Comparison of ENCODE assay signal across 3 cellular contexts in genomic region chr19:4454952-4455738, GRCh38.
TF ChIP-seq lines count a peak whose summit lies in the region.

No MANE protein-coding gene starts in this region.

TF ChIP-seq in SK-N-SH, 30 proteins besides CTCF, POLR2A, EP300 and RAD21 (continues in another document):
- TF ChIP-seq RFX5 (IDR thresholded peaks at IDR 0.05; ENCODE audit: low read length), result no peak
- no peak for TF ChIP-seq TCF12 (IDR thresholded peaks at IDR 0.05)
- TF ChIP-seq RXRA (IDR thresholded peaks at IDR 0.05; ENCODE audit: borderline replicate concordance, low read depth), result no peak
- TF ChIP-seq ELF1 (IDR thresholded peaks at IDR 0.05), result no peak
- TF ChIP-seq IRF3 (IDR thresholded peaks at IDR 0.05; ENCODE audit: low read depth, low read length), result no peak
- TF ChIP-seq MXI1 (IDR thresholded peaks at IDR 0.05; ENCODE audit: low read depth, low read length), result no peak
- TF ChIP-seq GATA2 (CRISPR knock-in tag; IDR thresholded peaks at IDR 0.05), result no peak
- TF ChIP-seq FOSL2 (IDR thresholded peaks at IDR 0.05; ENCODE audit: borderline replicate concordance, low read depth), result no peak
- no peak for TF ChIP-seq PBX3 (IDR thresholded peaks at IDR 0.05)
- no peak for TF ChIP-seq GABPA (IDR thresholded peaks at IDR 0.05; ENCODE audit: low read depth)
- TF ChIP-seq ZBTB33 (IDR thresholded peaks at IDR 0.05; ENCODE audit: borderline replicate concordance, low read depth), result no peak
- no peak for TF ChIP-seq FOXJ3 (CRISPR knock-in tag; IDR thresholded peaks at IDR 0.05)
- TF ChIP-seq CHD2 (IDR thresholded peaks at IDR 0.05; ENCODE audit: low read length, partially characterized antibody), result no peak
- no peak for TF ChIP-seq USF1 (IDR thresholded peaks at IDR 0.05; ENCODE audit: borderline replicate concordance, low read depth)
- TF ChIP-seq NFIC (IDR thresholded peaks at IDR 0.05; ENCODE audit: borderline replicate concordance), result no peak
- no peak for TF ChIP-seq NRF1 (IDR thresholded peaks at IDR 0.05; ENCODE audit: low read depth, low read length)
- TF ChIP-seq MAX (IDR thresholded peaks at IDR 0.05; ENCODE audit: low read depth), result no peak
- TF ChIP-seq TAF1 (IDR thresholded peaks at IDR 0.05; ENCODE audit: borderline replicate concordance, low read depth, low read length), result no peak

TF ChIP-seq in SK-N-SH treated with all-trans-retinoic acid at 6 μM for 48 hours, 23 proteins besides CTCF, POLR2A, EP300 and RAD21:
- TF ChIP-seq ESRRG (CRISPR knock-in tag; IDR thresholded peaks at IDR 0.05), result no peak
- TF ChIP-seq GLIS3 (CRISPR knock-in tag; IDR thresholded peaks at IDR 0.05), result no peak
- no peak for TF ChIP-seq POU6F1 (CRISPR knock-in tag; IDR thresholded peaks at IDR 0.05; ENCODE audit: borderline replicate concordance, low read depth)
- TF ChIP-seq BACH2 (CRISPR knock-in tag; IDR thresholded peaks at IDR 0.05; ENCODE audit: borderline replicate concordance), result no peak
- TF ChIP-seq ZNF8 (CRISPR knock-in tag; IDR thresholded peaks at IDR 0.05), result no peak
- TF ChIP-seq SNAI2 (CRISPR knock-in tag; IDR thresholded peaks at IDR 0.05), result no peak
- no peak for TF ChIP-seq TSHZ2 (CRISPR knock-in tag; IDR thresholded peaks at IDR 0.05)
- TF ChIP-seq TOX (CRISPR knock-in tag; IDR thresholded peaks at IDR 0.05; ENCODE audit: borderline replicate concordance), result no peak
- no peak for TF ChIP-seq ZNF70 (CRISPR knock-in tag; IDR thresholded peaks at IDR 0.05)
- no peak for TF ChIP-seq PPARA (CRISPR knock-in tag; IDR thresholded peaks at IDR 0.05; ENCODE audit: borderline replicate concordance)
- TF ChIP-seq ZFP30 (CRISPR knock-in tag; IDR thresholded peaks at IDR 0.05), result no peak

TF ChIP-seq in K562, 482 proteins besides CTCF, POLR2A, EP300 and RAD21 (continues in another document):
- 0 out of 2 replicates have a peak, but pooled peaks have one; percentile 28 for TF ChIP-seq CREM (IDR thresholded peaks at IDR 0.05; ENCODE audit: low read depth)
- TF ChIP-seq MBD2 (IDR thresholded peaks at IDR 0.05; ENCODE audit: borderline replicate concordance, low read depth), result peak; percentile 52; the same call in 1 of the 2 replicates
- peak in 1 of 2 experiments; percentile 38; a peak in 1 of 4 replicates for TF ChIP-seq HDAC1 (IDR thresholded peaks at IDR 0.05)
- peak; percentile 86 for TF ChIP-seq ARID1B (IDR thresholded peaks at IDR 0.05)
- no peak for TF ChIP-seq SAFB2 (IDR thresholded peaks at IDR 0.05; ENCODE audit: borderline replicate concordance, low read depth, low read length, severe bottlenecking)
- TF ChIP-seq ZNF316 (IDR thresholded peaks at IDR 0.05), result peak; percentile 28; the same call in 1 of the 2 replicates
- TF ChIP-seq MAFG (tag; conservative IDR thresholded peaks at IDR 0.05), result 0 out of 2 replicates have a peak, but pooled peaks have one; percentile 5
- no peak for TF ChIP-seq ZNF583 (CRISPR knock-in tag; IDR thresholded peaks at IDR 0.05)
- no peak for TF ChIP-seq ZNF184 (CRISPR knock-in tag; IDR thresholded peaks at IDR 0.05)
- peak; percentile 79 for TF ChIP-seq PRDM10 (IDR thresholded peaks at IDR 0.05; ENCODE audit: partially characterized antibody)
- TF ChIP-seq NCOR1 (IDR thresholded peaks at IDR 0.05), result peak; percentile 31; the same call in 1 of the 2 replicates
- TF ChIP-seq SMARCE1 (IDR thresholded peaks at IDR 0.05), result peak; percentile 87; the same call in 1 of the 2 replicates
- peak in 1 of 2 experiments; percentile 20; a peak in 1 of 4 replicates for TF ChIP-seq TEAD1 (CRISPR knock-in tag; IDR thresholded peaks at IDR 0.05)
- peak; percentile 33; the same call in 1 of the 2 replicates for TF ChIP-seq TEAD4 (IDR thresholded peaks at IDR 0.05; ENCODE audit: low read length)
- TF ChIP-seq TEAD4 (CRISPR knock-in tag; IDR thresholded peaks at IDR 0.05; ENCODE audit: borderline replicate concordance), result no peak
- TF ChIP-seq KDM1A (IDR thresholded peaks at IDR 0.05), result peak in 1 of 2 experiments; percentile 19; a peak in 1 of 4 replicates
- TF ChIP-seq CEBPB (tag; IDR thresholded peaks at IDR 0.05), result no peak
- TF ChIP-seq RBFOX2 (IDR thresholded peaks at IDR 0.05; ENCODE audit: low read depth, low read length), result peak; percentile 54
- peak; percentile 54; the same call in 1 of the 2 replicates for TF ChIP-seq SMARCC2 (IDR thresholded peaks at IDR 0.05; ENCODE audit: low read depth)
- 0 out of 4 replicates have a peak, but pooled peaks of 1 of the 2 experiments have one; percentile 51 for TF ChIP-seq ZMIZ1 (IDR thresholded peaks at IDR 0.05; ENCODE audit: low read depth in 2 of 2, low read length in 2 of 2)
- no peak; the same call in 1 of the 2 replicates for TF ChIP-seq ZNF395 (CRISPR knock-in tag; IDR thresholded peaks at IDR 0.05)
- peak in 1 of 2 experiments; percentile 2; a peak in 1 of 4 replicates for TF ChIP-seq NRF1 (conservative IDR thresholded peaks at IDR 0.05 in 1 of 2, IDR thresholded peaks at IDR 0.05 in 1 of 2)
- no peak for TF ChIP-seq MCM2 (IDR thresholded peaks at IDR 0.05; ENCODE audit: low read depth)
- TF ChIP-seq FOSL1 (tag; conservative IDR thresholded peaks at IDR 0.05), result peak; percentile 87
- TF ChIP-seq EGR1 (conservative IDR thresholded peaks at IDR 0.05), result peak; percentile 62
- peak; percentile 92 for TF ChIP-seq MECOM (CRISPR knock-in tag; IDR thresholded peaks at IDR 0.05)
- peak; percentile 69; the same call in 1 of the 2 replicates for TF ChIP-seq MYNN (IDR thresholded peaks at IDR 0.05)
- no peak for TF ChIP-seq MYNN (CRISPR knock-in tag; IDR thresholded peaks at IDR 0.05)
- 0 out of 2 replicates have a peak, but pooled peaks have one; percentile 5 for TF ChIP-seq USF1 (CRISPR knock-in tag; IDR thresholded peaks at IDR 0.05)
- TF ChIP-seq XRCC4 (IDR thresholded peaks at IDR 0.05; ENCODE audit: extremely low read depth, insufficient read depth, insufficient read length), result no peak
- TF ChIP-seq ZNF592 (IDR thresholded peaks at IDR 0.05), result peak; percentile 20; the same call in 1 of the 2 replicates
- no peak for TF ChIP-seq GMEB1 (CRISPR knock-in tag; IDR thresholded peaks at IDR 0.05)
- TF ChIP-seq RBBP5 (IDR thresholded peaks at IDR 0.05; ENCODE audit: borderline replicate concordance, insufficient read depth, low read length, poor library complexity, severe bottlenecking), result peak; percentile 47
- no peak for TF ChIP-seq YBX1 (IDR thresholded peaks at IDR 0.05)
- peak; percentile 76 for TF ChIP-seq CBFA2T3 (IDR thresholded peaks at IDR 0.05)
- TF ChIP-seq MTA2 (IDR thresholded peaks at IDR 0.05; ENCODE audit: low read depth), result peak; percentile 24; the same call in 1 of the 2 replicates
- TF ChIP-seq ZNF263 (CRISPR knock-in tag; IDR thresholded peaks at IDR 0.05; ENCODE audit: borderline replicate concordance), result peak; percentile 93
